In genomic region chr2:45867349-45867748, GRCh38 we compare ENCODE assay signal across 21 cellular contexts.
"Had no signal": no experiment of that assay in that cellular context is flagged by ENCODE, and none has a peak within 500 bp of the region (broad histone marks: within the 10 kb centered on the region; RNA-seq: fewer than 3 reads in every experiment).

No MANE protein-coding gene starts in this region.

- H3K27me3 ChIP-seq: heart left ventricle, right lobe of liver, transverse colon had no signal

- DNase-seq: effector memory CD4-positive, alpha-beta T cell; heart left ventricle; hippocampal formation; kidney glomerular epithelial cell; mesendoderm; naive B cell; occipital lobe; psoas muscle; retina; right lobe of liver; stimulated activated CD4-positive, alpha-beta T cell treated with anti-CD3 and anti-CD28 coated beads, Interleukin-4, amount 100 ng/mL, for 1 hour; stimulated activated CD8-positive, alpha-beta memory T cell treated with anti-CD3 and anti-CD28 coated beads, Interleukin-4, amount 100 ng/mL, for 48 hours; stimulated activated naive CD8-positive, alpha-beta T cell treated with anti-CD3 and anti-CD28 coated beads, Interleukin-15, amount 100 ng/mL, for 72 hours; substantia nigra; transverse colon had no signal

- FAIRE-seq: endometrium, frontal cortex had no signal

- H3K4me3 Mint-ChIP-seq: nephron; stimulated activated effector memory CD8-positive, alpha-beta T cell treated with anti-CD3 and anti-CD28 coated beads, Interleukin-12 subunit alpha, Interleukin-12 subunit beta, amount 100 ng/mL, for 72 hours; stimulated activated naive CD8-positive, alpha-beta T cell treated with anti-CD3 and anti-CD28 coated beads, Interleukin-15, amount 100 ng/mL, for 72 hours had no signal

- H3K36me3 Mint-ChIP-seq: stimulated activated effector memory CD8-positive, alpha-beta T cell treated with anti-CD3 and anti-CD28 coated beads, Interleukin-12 subunit alpha, Interleukin-12 subunit beta, amount 100 ng/mL, for 72 hours had no signal

- H3K36me3 ChIP-seq: heart left ventricle, right lobe of liver, thoracic aorta, transverse colon had no signal

- H3K27ac ChIP-seq: heart left ventricle, psoas muscle, right lobe of liver, thoracic aorta, transverse colon had no signal

- H3K27ac Mint-ChIP-seq: nephron; stimulated activated effector memory CD8-positive, alpha-beta T cell treated with anti-CD3 and anti-CD28 coated beads, Interleukin-12 subunit alpha, Interleukin-12 subunit beta, amount 100 ng/mL, for 72 hours; stimulated activated naive CD8-positive, alpha-beta T cell treated with anti-CD3 and anti-CD28 coated beads, Interleukin-15, amount 100 ng/mL, for 72 hours had no signal

- H3K4me1 ChIP-seq: psoas muscle, transverse colon had no signal

- H3K27me3 Mint-ChIP-seq: naive B cell; stimulated activated naive CD8-positive, alpha-beta T cell treated with anti-CD3 and anti-CD28 coated beads, Interleukin-15, amount 100 ng/mL, for 72 hours had no signal

- H3K9me3 ChIP-seq: heart left ventricle, psoas muscle, right lobe of liver, thoracic aorta, transverse colon had no signal

- H3K4me3 ChIP-seq: heart left ventricle, psoas muscle, right lobe of liver, thoracic aorta, transverse colon had no signal

- ATAC-seq: esophagus mucosa; heart left ventricle; psoas muscle; right lobe of liver; stimulated activated effector memory CD8-positive, alpha-beta T cell treated with anti-CD3 and anti-CD28 coated beads, Interleukin-12 subunit alpha, Interleukin-12 subunit beta, amount 100 ng/mL, for 72 hours; stimulated activated naive CD8-positive, alpha-beta T cell treated with anti-CD3 and anti-CD28 coated beads, Interleukin-15, amount 100 ng/mL, for 72 hours had no signal

- H3K9me3 Mint-ChIP-seq: nephron; stimulated activated effector memory CD8-positive, alpha-beta T cell treated with anti-CD3 and anti-CD28 coated beads, Interleukin-12 subunit alpha, Interleukin-12 subunit beta, amount 100 ng/mL, for 72 hours; stimulated activated naive CD8-positive, alpha-beta T cell treated with anti-CD3 and anti-CD28 coated beads, Interleukin-15, amount 100 ng/mL, for 72 hours had no signal
